ENCODE assay signal across 12 cellular contexts in the genomic region with DNA sequence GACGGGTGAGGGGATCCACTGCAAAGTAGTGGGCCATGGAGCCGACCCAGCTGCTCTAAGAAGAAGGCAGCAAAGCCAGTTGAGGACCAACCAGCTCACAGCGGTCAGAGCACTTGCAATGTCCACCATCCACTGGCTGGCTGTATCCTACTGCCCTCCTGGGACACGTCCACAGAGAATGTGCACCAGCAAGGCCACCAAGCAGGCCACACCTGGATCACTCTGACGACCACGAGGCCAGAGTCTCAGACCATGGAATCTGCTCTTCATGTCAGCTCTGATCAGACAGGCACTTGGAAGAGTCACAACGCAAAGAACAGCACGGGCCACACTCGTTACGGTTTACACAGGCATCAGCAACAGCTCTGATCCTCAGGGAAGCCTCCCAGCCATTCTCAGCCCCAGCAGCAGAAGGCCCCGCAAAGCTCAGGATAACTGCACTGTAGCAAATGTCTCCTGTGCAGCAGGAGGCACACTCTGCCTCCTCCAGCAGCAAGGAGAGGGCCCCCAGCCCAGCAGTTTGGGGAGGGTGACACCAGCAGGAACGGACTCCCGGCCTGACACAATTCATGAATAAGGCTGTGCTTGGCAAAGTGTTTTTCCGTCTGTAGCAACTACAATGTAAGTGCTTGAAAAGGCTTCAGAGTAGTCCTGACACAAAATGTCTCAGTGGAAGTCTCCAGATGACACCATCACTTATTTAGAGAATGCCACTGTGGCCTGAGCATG. TPM values are rescaled to one million over a fixed set of nuclear protein-coding genes. Genes with fewer than 3 reads are reported as not detected.
DNase-seq lines count a peak whose midpoint lies in the region; ATAC-seq and TF ChIP-seq lines count a peak whose summit lies in the region.
"Had no signal": no experiment of that assay in that cellular context is flagged by ENCODE, and none has a peak within 500 bp of the region (broad histone marks: within the 10 kb centered on the region; RNA-seq: fewer than 3 reads in every experiment).

No MANE protein-coding gene starts in this region.

- H3K9me2 ChIP-seq in neural cell (ENCODE audit: insufficient read depth, low read length), result no peaks in the 10 kb centered on the region

- H3K9me3 ChIP-seq in CD4-positive, alpha-beta T cell (ENCODE audit: control insufficient read depth, low read length), result no peaks in the 10 kb centered on the region
- H3K9me3 ChIP-seq in SK-N-MC (ENCODE audit: low read depth, low read length), result no peaks in the 10 kb centered on the region
- H3K9me3 ChIP-seq in neural cell (ENCODE audit: low read length), result no peaks in the 10 kb centered on the region

- TF ChIP-seq CTCF in CD4-positive, alpha-beta T cell (IDR thresholded peaks at IDR 0.05), result no peak
- peak; percentile 15 for TF ChIP-seq CTCF in neural cell (IDR thresholded peaks at IDR 0.05; ENCODE audit: poor library complexity, severe bottlenecking)

- peaks cover 68% of the 10 kb centered on the region for H3K79me2 ChIP-seq in neural cell (replicated peaks; ENCODE audit: insufficient read depth, low read length)

- no peak for ATAC-seq in CD4-positive, alpha-beta T cell (ENCODE audit: poor library complexity)
- ATAC-seq in central memory CD8-positive, alpha-beta T cell (replicated peaks; ENCODE audit: extremely low read depth, poor library complexity, severe bottlenecking), result no peak
- ATAC-seq in HG03175 (IDR thresholded peaks at IDR 0.05; ENCODE audit: unreplicated experiment) (no peak), GM18909 (IDR thresholded peaks at IDR 0.05; ENCODE audit: poor library complexity, unreplicated experiment) (no peak), GM18907 (IDR thresholded peaks at IDR 0.05; ENCODE audit: unreplicated experiment) (no peak)

- H3K27ac Mint-ChIP-seq in CD4-positive, alpha-beta T cell, result peak overlapping the region; percentile 88
- peak overlapping the region; percentile 94 for H3K27ac Mint-ChIP-seq in central memory CD8-positive, alpha-beta T cell (ENCODE audit: low read depth)

- H3K4me3 ChIP-seq in SK-N-MC (no peak overlapping the region), neural cell (ENCODE audit: low read length) (peak overlapping the region; percentile 27)
- H3K4me3 ChIP-seq: esophagus muscularis mucosa had no signal

- H3K36me3 ChIP-seq in SK-N-MC (ENCODE audit: insufficient read depth, low read length) (no peaks in the 10 kb centered on the region), neural cell (ENCODE audit: insufficient read depth, low read length) (no peaks in the 10 kb centered on the region)

- TF ChIP-seq RAD21 in neural cell (conservative IDR thresholded peaks at IDR 0.05), result no peak

- H3K36me3 Mint-ChIP-seq in CD4-positive, alpha-beta T cell (ENCODE audit: low read depth), result peaks cover 75% of the 10 kb centered on the region
- peaks cover 20% of the 10 kb centered on the region for H3K36me3 Mint-ChIP-seq in central memory CD8-positive, alpha-beta T cell (ENCODE audit: insufficient read depth)

- intact Hi-C loops in CD4-positive, alpha-beta T cell (cut with DNase I, micrococcal nuclease), result loop anchor here in 1 of 2 experiments (2.0 to 5.0 kb wide), 3 partner anchors 17 to 40 kb away; no protein-coding TSS in a partner anchor

- peaks cover 4% of the 10 kb centered on the region for H3K9me3 Mint-ChIP-seq in CD4-positive, alpha-beta T cell
- H3K9me3 Mint-ChIP-seq in central memory CD8-positive, alpha-beta T cell, result no peaks in the 10 kb centered on the region

- H3K4me3 Mint-ChIP-seq in CD4-positive, alpha-beta T cell, result peak overlapping the region; percentile 94
- peak overlapping the region; percentile 80 for H3K4me3 Mint-ChIP-seq in central memory CD8-positive, alpha-beta T cell

- no peak overlapping the region for H3K4me2 ChIP-seq in neural cell (ENCODE audit: low read length)

- no peaks in the 10 kb centered on the region for H3K27me3 ChIP-seq in CD4-positive, alpha-beta T cell (ENCODE audit: control insufficient read depth, insufficient read depth, low read length)
- H3K27me3 ChIP-seq in neural cell (ENCODE audit: insufficient read depth, low read depth, low read length), result no peaks in the 10 kb centered on the region
- H3K27me3 ChIP-seq: esophagus muscularis mucosa had no signal

- H4K20me1 ChIP-seq in neural cell (ENCODE audit: insufficient read depth), result no peaks in the 10 kb centered on the region

- no peaks in the 10 kb centered on the region for H3K27me3 Mint-ChIP-seq in CD4-positive, alpha-beta T cell
- no peaks in the 10 kb centered on the region for H3K27me3 Mint-ChIP-seq in central memory CD8-positive, alpha-beta T cell

- CTCF ChIA-PET in CD4-positive, alpha-beta T cell (lab: Charles Lee), result interaction anchor here (0.7 to 3.6 kb wide), 8 partner anchors 7 to 68 kb away, joined by 3 to 24 read pairs (median 3); no protein-coding TSS in a partner anchor

- H3K4me1 Mint-ChIP-seq in CD4-positive, alpha-beta T cell (ENCODE audit: low read depth), result peaks cover 92% of the 10 kb centered on the region
- peaks cover 82% of the 10 kb centered on the region for H3K4me1 Mint-ChIP-seq in central memory CD8-positive, alpha-beta T cell

- no peak overlapping the region for H2AFZ ChIP-seq in neural cell (ENCODE audit: low read depth, low read length)

- H3F3A ChIP-seq in neural cell (ENCODE audit: insufficient read depth, low read length, poor library complexity, severe bottlenecking), result no peaks in the 10 kb centered on the region

- peak overlapping the region; percentile 67 for H3K27ac ChIP-seq in CD4-positive, alpha-beta T cell (ENCODE audit: low read depth, low read length)
- H3K27ac ChIP-seq in SK-N-MC, result no peak overlapping the region; the same call in 1 of the 2 replicates
- peak overlapping the region; percentile 55 for H3K27ac ChIP-seq in neural cell (ENCODE audit: low read length)
- H3K27ac ChIP-seq: esophagus muscularis mucosa had no signal

- peak in 1 of 10 experiments; percentile 36 for DNase-seq in CD4-positive, alpha-beta T cell
- DNase-seq in SK-N-MC (ENCODE audit: low read depth, low spot score) (no peak), AG08396 (ENCODE audit: low spot score) (no peak)
- no peak for DNase-seq in central memory CD8-positive, alpha-beta T cell (ENCODE audit: low spot score in 2 of 2)
- DNase-seq: NCI-H1092 treated with DMSO at 0.1 percent for 48 hours, NCI-H69, SIG-M5 had no signal

- TF ChIP-seq EP300 in neural cell (conservative IDR thresholded peaks at IDR 0.05; ENCODE audit: poor library complexity, severe bottlenecking), result no peak

- POLR2A ChIA-PET in CD4-positive, alpha-beta T cell (lab: Charles Lee), result interaction anchor here (0.8 to 4.1 kb wide), 18 partner anchors 10 to 67 kb away, joined by 3 to 44 read pairs (median 6); no protein-coding TSS in a partner anchor

- H3K9ac ChIP-seq in SK-N-MC (ENCODE audit: insufficient read length) (peak overlapping the region; percentile 32), neural cell (ENCODE audit: low read length) (peak overlapping the region; percentile 32)

TF ChIP-seq in neural cell, 6 proteins besides CTCF, POLR2A, EP300 and RAD21:
- no peak for TF ChIP-seq POLR2AphosphoS5 (IDR thresholded peaks at IDR 0.05)
- TF ChIP-seq MXI1 (conservative IDR thresholded peaks at IDR 0.05; ENCODE audit: poor library complexity, severe bottlenecking), result peak; percentile 29
- no peak for TF ChIP-seq EZH2 (IDR thresholded peaks at IDR 0.05; ENCODE audit: borderline replicate concordance, insufficient read depth, low read length, poor library complexity, severe bottlenecking)

RNA-seq across cellular contexts. Expression of a gene that starts 15.7 kb away (rescaled TPM):
- total RNA-seq in CD4-positive, alpha-beta T cell, result 100 to 1,000 TPM; 399 to 430 TPM
- polyA plus RNA-seq in neural cell, result 34.0 and 40.9 TPM in 2 replicates
- polyA minus RNA-seq in neural cell, result 47.5 and 67.0 TPM in 2 replicates
